ENCODE assay signal across 1 cellular context in genomic region chr5:69217732-69218568, GRCh38.
TF ChIP-seq lines count a peak whose summit lies in the region.

No MANE protein-coding gene starts in this region.

TF ChIP-seq in K562, 482 proteins besides CTCF, POLR2A, EP300 and RAD21 (continued from another document and continues in another):
- 0 out of 2 replicates have a peak, but pooled peaks have one; percentile 29 for TF ChIP-seq CREB3L1 (IDR thresholded peaks at IDR 0.05; ENCODE audit: borderline replicate concordance, low read depth)
- TF ChIP-seq E2F6 (IDR thresholded peaks at IDR 0.05; ENCODE audit: borderline replicate concordance in 1 of 2, extremely low read depth in 1 of 2, insufficient read depth in 1 of 2, insufficient read length in 1 of 2, low read depth in 1 of 2, low read length in 1 of 2, poor library complexity in 1 of 2, severe bottlenecking in 1 of 2): peak; percentile 30 to 53
- TF ChIP-seq MCM7 (IDR thresholded peaks at IDR 0.05): no peak
- peak; percentile 47; the same call in 1 of the 2 replicates for TF ChIP-seq OTX1 (CRISPR knock-in tag; IDR thresholded peaks at IDR 0.05)
- no peak for TF ChIP-seq SIRT6 (IDR thresholded peaks at IDR 0.05; ENCODE audit: low read depth, low read length)
- TF ChIP-seq TBP (optimal IDR thresholded peaks at IDR 0.05; ENCODE audit: low read depth, low read length): peak; percentile 76
- no peak for TF ChIP-seq ZNF76 (CRISPR knock-in tag; IDR thresholded peaks at IDR 0.05; ENCODE audit: borderline replicate concordance)
- TF ChIP-seq ZNF24 (IDR thresholded peaks at IDR 0.05): no peak
- peak; percentile 11; the same call in 1 of the 2 replicates for TF ChIP-seq E2F4 (CRISPR knock-in tag; IDR thresholded peaks at IDR 0.05; ENCODE audit: low read depth)
- no peak for TF ChIP-seq BMI1 (IDR thresholded peaks at IDR 0.05; ENCODE audit: low read length)
- peak; percentile 85 for TF ChIP-seq EP400 (IDR thresholded peaks at IDR 0.05)
- peak; percentile 76; the same call in 1 of the 2 replicates for TF ChIP-seq MTA3 (IDR thresholded peaks at IDR 0.05; ENCODE audit: borderline replicate concordance)
- TF ChIP-seq USF1 (CRISPR knock-in tag; IDR thresholded peaks at IDR 0.05): peak; percentile 22; the same call in 1 of the 2 replicates
- 0 out of 2 replicates have a peak, but pooled peaks have one; percentile 61 for TF ChIP-seq HNRNPL (IDR thresholded peaks at IDR 0.05; ENCODE audit: low read depth, low read length)
- no peak for TF ChIP-seq ZNF282 (CRISPR knock-in tag; IDR thresholded peaks at IDR 0.05)
- peak; percentile 82; the same call in 1 of the 2 replicates for TF ChIP-seq STAT6 (CRISPR knock-in tag; IDR thresholded peaks at IDR 0.05)
- no peak for TF ChIP-seq JUN (IDR thresholded peaks at IDR 0.05; ENCODE audit: borderline replicate concordance, low read depth, low read length)
- no peak; the same call in 1 of the 2 replicates for TF ChIP-seq JUN (CRISPR knock-in tag; IDR thresholded peaks at IDR 0.05; ENCODE audit: borderline replicate concordance)
- no peak for TF ChIP-seq MEF2D (tag; conservative IDR thresholded peaks at IDR 0.05; ENCODE audit: low read depth)
- peak; percentile 23; the same call in 1 of the 2 replicates for TF ChIP-seq TGIF2 (CRISPR knock-in tag; IDR thresholded peaks at IDR 0.05)
- TF ChIP-seq ARID4B (CRISPR knock-in tag; IDR thresholded peaks at IDR 0.05): 0 out of 2 replicates have a peak, but pooled peaks have one; percentile 64
- TF ChIP-seq ZBTB2 (IDR thresholded peaks at IDR 0.05): 0 out of 2 replicates have a peak, but pooled peaks have one; percentile 47
- TF ChIP-seq CTBP1 (IDR thresholded peaks at IDR 0.05; ENCODE audit: borderline replicate concordance): peak; percentile 88
- TF ChIP-seq RBBP5 (IDR thresholded peaks at IDR 0.05; ENCODE audit: borderline replicate concordance, insufficient read depth, low read length, poor library complexity, severe bottlenecking): peak; percentile 97
- peak; percentile 97 for TF ChIP-seq SUPT5H (IDR thresholded peaks at IDR 0.05)
- peak; percentile 84 for TF ChIP-seq GABPA (tag; conservative IDR thresholded peaks at IDR 0.05; ENCODE audit: low read depth)
- TF ChIP-seq ETV1 (tag; conservative IDR thresholded peaks at IDR 0.05; ENCODE audit: low read depth): 0 out of 2 replicates have a peak, but pooled peaks have one; percentile 13
- peak; percentile 43; the same call in 1 of the 2 replicates for TF ChIP-seq SIN3B (IDR thresholded peaks at IDR 0.05; ENCODE audit: low read depth)
- TF ChIP-seq NFIC (IDR thresholded peaks at IDR 0.05): peak; percentile 82
- no peak for TF ChIP-seq PTBP1 (IDR thresholded peaks at IDR 0.05; ENCODE audit: low read depth, low read length)
- TF ChIP-seq ZNF609 (CRISPR knock-in tag; IDR thresholded peaks at IDR 0.05; ENCODE audit: borderline replicate concordance): 0 out of 2 replicates have a peak, but pooled peaks have one; percentile 28
